In the genomic region with DNA sequence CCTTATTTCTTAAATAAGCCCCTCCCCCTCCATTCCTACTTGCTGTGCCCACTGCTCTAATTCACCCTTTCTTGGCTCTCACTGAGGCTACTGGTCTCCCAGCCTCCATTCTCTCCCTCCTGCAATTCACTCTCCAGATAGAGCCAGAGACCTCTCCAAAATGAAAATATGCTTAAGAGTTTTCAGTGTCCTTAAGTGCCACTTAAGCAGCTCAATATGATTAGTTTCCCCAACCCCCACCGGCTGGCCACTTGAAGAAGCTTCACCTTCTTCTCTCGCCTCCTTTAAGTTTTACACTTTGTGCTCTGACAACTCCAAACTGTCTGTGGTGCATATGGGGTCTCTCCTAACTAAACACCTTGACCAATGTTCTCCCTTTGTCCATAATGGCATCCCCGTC, we compare ENCODE assay signal across 21 cellular contexts. TPM values are rescaled to one million over a fixed set of nuclear protein-coding genes. Genes with fewer than 3 reads are reported as not detected.
A peak's percentile ranks its signal among the peaks of the same experiment; 100 is the strongest.
DNase-seq lines count a peak whose midpoint lies in the region; ATAC-seq, FAIRE-seq and TF ChIP-seq lines count a peak whose summit lies in the region.
"Had no signal": no experiment of that assay in that cellular context is flagged by ENCODE, and none has a peak within 500 bp of the region (broad histone marks: within the 10 kb centered on the region; RNA-seq: fewer than 3 reads in every experiment).

No MANE protein-coding gene starts in this region.

- POLR2A ChIA-PET in Caco-2 (lab: Charles Lee) = no interaction called here

- peak overlapping the region; percentile 11 for H3K27ac Mint-ChIP-seq in Caco-2 (ENCODE audit: unreplicated experiment)
- peak overlapping the region; percentile 4 for H3K27ac Mint-ChIP-seq in stimulated activated effector memory CD8-positive, alpha-beta T cell treated with anti-CD3 and anti-CD28 coated beads, Interleukin-12 subunit alpha, Interleukin-12 subunit beta, amount 100 ng/mL, for 72 hours
- no peak overlapping the region for H3K27ac Mint-ChIP-seq in activated T-helper 2 cell treated with anti-CD3 and anti-CD28 coated beads, Interferon-gamma antibody, Interleukin-2, Interleukin-4, amounts not matched to agents 10 μg/mL and 5 μg/mL and 100 μg/mL, durations not matched to agents 14 hours and 24 hours and 36 hours
- H3K27ac Mint-ChIP-seq: HFFc6 had no signal

- TF ChIP-seq CTCF in Caco-2 (IDR thresholded peaks at IDR 0.05; ENCODE audit: insufficient read depth in 1 of 2, low read depth in 1 of 2, low read length in 1 of 2, severe bottlenecking in 1 of 2, unreplicated experiment in 1 of 2) = no peak
- no peak for TF ChIP-seq CTCF in left lung (IDR thresholded peaks at IDR 0.05)
- no peak for TF ChIP-seq CTCF in GM13977 (IDR thresholded peaks at IDR 0.05; ENCODE audit: extremely low read depth, insufficient read depth, missing control alignments)

- no peaks in the 10 kb centered on the region for H3K9me3 Mint-ChIP-seq in Caco-2 (ENCODE audit: unreplicated experiment)
- no peaks in the 10 kb centered on the region for H3K9me3 Mint-ChIP-seq in stimulated activated effector memory CD8-positive, alpha-beta T cell treated with anti-CD3 and anti-CD28 coated beads, Interleukin-12 subunit alpha, Interleukin-12 subunit beta, amount 100 ng/mL, for 72 hours
- H3K9me3 Mint-ChIP-seq in activated T-helper 2 cell treated with anti-CD3 and anti-CD28 coated beads, Interferon-gamma antibody, Interleukin-2, Interleukin-4, amounts not matched to agents 10 μg/mL and 5 μg/mL and 100 μg/mL, durations not matched to agents 14 hours and 24 hours and 36 hours = no peaks in the 10 kb centered on the region
- H3K9me3 Mint-ChIP-seq: HFFc6 had no signal

- H3K27me3 ChIP-seq in Caco-2 (replicated peaks; ENCODE audit: control insufficient read depth, insufficient read depth, low read length) (no peaks in the 10 kb centered on the region), left lung (no peaks in the 10 kb centered on the region)
- H3K27me3 ChIP-seq: BLaER1 treated with 17β-estradiol and CSF1 and Interleukin-3, amounts not matched to agents 10 nM and 100 nM had no signal

- intact Hi-C loops in Caco-2 (cut with micrococcal nuclease; ENCODE audit: unreplicated experiment) = no loop called here
- intact Hi-C loops in left lung (cut with DNase I) = no loop called here
- intact Hi-C loops in activated T-helper 2 cell treated with anti-CD3 and anti-CD28 coated beads, Interferon-gamma antibody, Interleukin-2, Interleukin-4, amounts not matched to agents 10 μg/mL and 5 μg/mL and 100 μg/mL, durations not matched to agents 14 hours and 24 hours and 36 hours (cut with micrococcal nuclease) = no loop called here

- TF ChIP-seq POLR2A in GM12891 (IDR thresholded peaks at IDR 0.05; ENCODE audit: low read depth, low read length) = no peak

- in situ Hi-C loops in GM13977 (cut with MboI; ENCODE audit: low pct_unique_long_range_greater_than_20kb, low sequenced_read_pairs, unreplicated experiment) = no loop called here

- H3K36me3 ChIP-seq in Caco-2 (ENCODE audit: control insufficient read depth, insufficient read depth, low read length) (peaks cover 1% of the 10 kb centered on the region), left lung (peaks cover 0 to 94% of the 10 kb centered on the region in 2 donors)

- H3K4me3 ChIP-seq in Caco-2 (ENCODE audit: low read depth, low read length) (no peak overlapping the region), left lung (no peak overlapping the region)
- H3K4me3 ChIP-seq: BLaER1 treated with 17β-estradiol and CSF1 and Interleukin-3, amounts not matched to agents 10 nM and 100 nM had no signal

- peaks cover 25% of the 10 kb centered on the region for H3K4me1 Mint-ChIP-seq in Caco-2 (ENCODE audit: low read depth, unreplicated experiment)
- no peaks in the 10 kb centered on the region for H3K4me1 Mint-ChIP-seq in stimulated activated effector memory CD8-positive, alpha-beta T cell treated with anti-CD3 and anti-CD28 coated beads, Interleukin-12 subunit alpha, Interleukin-12 subunit beta, amount 100 ng/mL, for 72 hours
- H3K4me1 Mint-ChIP-seq in activated T-helper 2 cell treated with anti-CD3 and anti-CD28 coated beads, Interferon-gamma antibody, Interleukin-2, Interleukin-4, amounts not matched to agents 10 μg/mL and 5 μg/mL and 100 μg/mL, durations not matched to agents 14 hours and 24 hours and 36 hours (ENCODE audit: low read depth) = no peaks in the 10 kb centered on the region

- peak; percentile 45 for ATAC-seq in left lung
- no peak for ATAC-seq in stimulated activated effector memory CD8-positive, alpha-beta T cell treated with anti-CD3 and anti-CD28 coated beads, Interleukin-12 subunit alpha, Interleukin-12 subunit beta, amount 100 ng/mL, for 72 hours
- ATAC-seq in GM18502 (IDR thresholded peaks at IDR 0.05; ENCODE audit: poor library complexity, unreplicated experiment) = no peak
- ATAC-seq: HepG2 had no signal

- FAIRE-seq in GM12891 (lab: Jason Lieb, UNC) = no peak
- FAIRE-seq: GM18507, HepG2, HTR-8/SVneo had no signal

- no peaks in the 10 kb centered on the region for H3K27me3 Mint-ChIP-seq in Caco-2 (ENCODE audit: insufficient read depth, unreplicated experiment)
- H3K27me3 Mint-ChIP-seq in activated T-helper 2 cell treated with anti-CD3 and anti-CD28 coated beads, Interferon-gamma antibody, Interleukin-2, Interleukin-4, amounts not matched to agents 10 μg/mL and 5 μg/mL and 100 μg/mL, durations not matched to agents 14 hours and 24 hours and 36 hours (ENCODE audit: low read depth) = no peaks in the 10 kb centered on the region
- H3K27me3 Mint-ChIP-seq: CD4-positive, CD25-positive, alpha-beta regulatory T cell had no signal

- H3K4me3 Mint-ChIP-seq in Caco-2 (ENCODE audit: unreplicated experiment) = no peak overlapping the region
- no peak overlapping the region for H3K4me3 Mint-ChIP-seq in stimulated activated effector memory CD8-positive, alpha-beta T cell treated with anti-CD3 and anti-CD28 coated beads, Interleukin-12 subunit alpha, Interleukin-12 subunit beta, amount 100 ng/mL, for 72 hours
- H3K4me3 Mint-ChIP-seq in activated T-helper 2 cell treated with anti-CD3 and anti-CD28 coated beads, Interferon-gamma antibody, Interleukin-2, Interleukin-4, amounts not matched to agents 10 μg/mL and 5 μg/mL and 100 μg/mL, durations not matched to agents 14 hours and 24 hours and 36 hours (ENCODE audit: low read depth) = no peak overlapping the region
- H3K4me3 Mint-ChIP-seq: CD4-positive, CD25-positive, alpha-beta regulatory T cell; HFFc6 had no signal

- no peaks in the 10 kb centered on the region for H3K9me3 ChIP-seq in Caco-2
- H3K9me3 ChIP-seq in left lung = no peaks in the 10 kb centered on the region
- H3K9me3 ChIP-seq: BLaER1 treated with 17β-estradiol and CSF1 and Interleukin-3, amounts not matched to agents 10 nM and 100 nM had no signal

- no TSS peak for BruUV-seq in Caco-2 (replicated peaks; lab: Mats Ljungman, UMichigan)

- CTCF ChIA-PET in Caco-2 (lab: Charles Lee) = no interaction called here

- H3K27ac ChIP-seq in left lung = no peak overlapping the region
- H3K27ac ChIP-seq: 22Rv1; BLaER1 treated with 17β-estradiol and CSF1 and Interleukin-3, amounts not matched to agents 10 nM and 100 nM had no signal

- peaks cover 77% of the 10 kb centered on the region for H3K36me3 Mint-ChIP-seq in Caco-2 (ENCODE audit: insufficient read depth, unreplicated experiment)
- H3K36me3 Mint-ChIP-seq in stimulated activated effector memory CD8-positive, alpha-beta T cell treated with anti-CD3 and anti-CD28 coated beads, Interleukin-12 subunit alpha, Interleukin-12 subunit beta, amount 100 ng/mL, for 72 hours = peaks cover 94% of the 10 kb centered on the region
- peaks cover 77% of the 10 kb centered on the region for H3K36me3 Mint-ChIP-seq in activated T-helper 2 cell treated with anti-CD3 and anti-CD28 coated beads, Interferon-gamma antibody, Interleukin-2, Interleukin-4, amounts not matched to agents 10 μg/mL and 5 μg/mL and 100 μg/mL, durations not matched to agents 14 hours and 24 hours and 36 hours (ENCODE audit: low read depth)

- H3K4me1 ChIP-seq in Caco-2 = 0 out of 2 replicates have a peak, but pooled peaks cover 8% of the 10 kb centered on the region
- H3K4me1 ChIP-seq in left lung = peaks cover 0 to under 1% of the 10 kb centered on the region in 2 donors
- H3K4me1 ChIP-seq: BLaER1 treated with 17β-estradiol and CSF1 and Interleukin-3, amounts not matched to agents 10 nM and 100 nM had no signal

- DNase-seq in Caco-2 = no peak
- peak; percentile 74 to 91 for DNase-seq in NCI-H524 (lab: John Stamatoyannopoulos, UW)
- DNase-seq in left lung = peak in 1 of 2 donors; percentile 46
- DNase-seq in stimulated activated effector memory CD8-positive, alpha-beta T cell treated with anti-CD3 and anti-CD28 coated beads, Interleukin-12 subunit alpha, Interleukin-12 subunit beta, amount 100 ng/mL, for 72 hours (ENCODE audit: low spot score in 2 of 2) = no peak
- no peak for DNase-seq in activated T-helper 2 cell treated with anti-CD3 and anti-CD28 coated beads, Interferon-gamma antibody, Interleukin-2, Interleukin-4, amounts not matched to agents 10 μg/mL and 5 μg/mL and 100 μg/mL, durations not matched to agents 14 hours and 24 hours and 36 hours (ENCODE audit: low spot score)
- DNase-seq in GM12891 (ENCODE audit: insufficient read length, low spot score) = no peak
- no peak for DNase-seq in GM13977 (ENCODE audit: low spot score)
- DNase-seq: AML-193; Calu3; CD4-positive, CD25-positive, alpha-beta regulatory T cell; DMS 273 treated with DMSO at 0.1 percent for 48 hours; EL; GDM1; HCEC 1CT; HFFc6 had no signal

TF ChIP-seq in GM12891, 5 proteins besides CTCF, POLR2A, EP300 and RAD21:
- TF ChIP-seq SPI1 (IDR thresholded peaks at IDR 0.05; ENCODE audit: low read depth, low read length) (no peak), PAX5 (IDR thresholded peaks at IDR 0.05; ENCODE audit: insufficient read depth, low read length, severe bottlenecking) (no peak), TAF1 (IDR thresholded peaks at IDR 0.05; ENCODE audit: low read depth, low read length) (no peak), POLR2AphosphoS5 (IDR thresholded peaks at IDR 0.05; ENCODE audit: low read depth, low read length) (no peak), POU2F2 (IDR thresholded peaks at IDR 0.05; ENCODE audit: low read depth, low read length) (no peak)

RNA-seq across cellular contexts. Expression of gene CDK5RAP2, which starts 53.5 kb away (rescaled TPM):
- total RNA-seq in Caco-2 (2022) (68.2 and 71.3 TPM in 2 replicates), left lung (10 to 100 TPM; 40.5 to 53.4 TPM)
- 59.8 and 60.7 TPM in 2 replicates for total RNA-seq in activated T-helper 2 cell treated with anti-CD3 and anti-CD28 coated beads, Interferon-gamma antibody, Interleukin-2, Interleukin-4, amounts not matched to agents 10 μg/mL and 5 μg/mL and 100 μg/mL, durations not matched to agents 14 hours and 24 hours and 36 hours
- polyA plus RNA-seq in GM12891 (2012; ENCODE audit: low read depth, missing spikeins) = 23.4 TPM

Comparison
In these comparisons a context has a peak if more than half of its experiments do, and no peak if none do; other contexts are left out.
1. DNase-seq: peak in NCI-H524 (2 of 2); none in Caco-2 (0 of 2), stimulated activated effector memory CD8-positive, alpha-beta T cell treated with anti-CD3 and anti-CD28 coated beads, Interleukin-12 subunit alpha, Interleukin-12 subunit beta, amount 100 ng/mL, for 72 hours (0 of 2), activated T-helper 2 cell treated with anti-CD3 and anti-CD28 coated beads, Interferon-gamma antibody, Interleukin-2, Interleukin-4, amounts not matched to agents 10 μg/mL and 5 μg/mL and 100 μg/mL, durations not matched to agents 14 hours and 24 hours and 36 hours (single experiment), GM12891 (single experiment) and GM13977 (single experiment).